In genomic region chr14:102155150-102155549, GRCh38 we compare ENCODE assay signal across 13 cellular contexts. TPM values are rescaled to one million over a fixed set of nuclear protein-coding genes. Genes with fewer than 3 reads are reported as not detected.
DNase-seq lines count a peak whose midpoint lies in the region; TF ChIP-seq lines count a peak whose summit lies in the region.
"Had no signal": no experiment of that assay in that cellular context is flagged by ENCODE, and none has a peak within 500 bp of the region (broad histone marks: within the 10 kb centered on the region; RNA-seq: fewer than 3 reads in every experiment).

No MANE protein-coding gene starts in this region.

- peaks cover 8% of the 10 kb centered on the region for H3K4me1 ChIP-seq in CD8-positive, alpha-beta memory T cell (ENCODE audit: insufficient read depth, low read length)

- H3K36me3 ChIP-seq in CD8-positive, alpha-beta memory T cell (ENCODE audit: insufficient read depth, low read length): peaks cover 7% of the 10 kb centered on the region

- H3K4me3 ChIP-seq in CD8-positive, alpha-beta memory T cell (ENCODE audit: low read length): no peak overlapping the region

- H3K36me3 Mint-ChIP-seq in chondrocyte (ENCODE audit: low read depth) (peaks cover 4% of the 10 kb centered on the region), mesothelial cell of epicardium (peaks cover 11% of the 10 kb centered on the region), MCF 10A (ENCODE audit: insufficient read depth, unreplicated experiment) (peaks cover 6% of the 10 kb centered on the region)
- H3K36me3 Mint-ChIP-seq in CD8-positive, alpha-beta memory T cell: peaks cover 0 to 59% (median 0%) of the 10 kb centered on the region in 3 donors

- H3K9me3 ChIP-seq in CD8-positive, alpha-beta memory T cell (ENCODE audit: low read length): no peaks in the 10 kb centered on the region

- H3K9me3 Mint-ChIP-seq in chondrocyte (ENCODE audit: low read depth) (no peaks in the 10 kb centered on the region), mesothelial cell of epicardium (no peaks in the 10 kb centered on the region), MCF 10A (ENCODE audit: unreplicated experiment) (no peaks in the 10 kb centered on the region)
- H3K9me3 Mint-ChIP-seq in CD8-positive, alpha-beta memory T cell: no peaks in the 10 kb centered on the region
- H3K9me3 Mint-ChIP-seq: activated B cell treated with CpG ODN at 0.5 μM for 24 hours; activated T-cell treated with anti-CD3 and anti-CD28 coated beads, Interleukin-2, amount 50 U/mL, for 72 hours had no signal

- H3K27ac Mint-ChIP-seq in chondrocyte (ENCODE audit: unreplicated experiment) (peak overlapping the region; percentile 82), mesothelial cell of epicardium (peak overlapping the region; percentile 43), MCF 10A (ENCODE audit: low read depth, unreplicated experiment) (no peak overlapping the region)
- H3K27ac Mint-ChIP-seq in CD8-positive, alpha-beta memory T cell: peak overlapping the region in 3 of 8 donors; percentile 12 to 84 (median 80)
- H3K27ac Mint-ChIP-seq: activated B cell treated with CpG ODN at 0.5 μM for 24 hours; CD4-positive, CD25-positive, alpha-beta regulatory T cell had no signal

- POLR2A ChIA-PET in MCF 10A (lab: Yijun Ruan, JAX): interaction anchor here (0.6 kb wide), 1 partner anchor 86 kb away, joined by 3 read pairs; no protein-coding TSS in a partner anchor
- POLR2A ChIA-PET in CD8-positive, alpha-beta memory T cell (lab: Charles Lee): no interaction called here

- H3K4me1 Mint-ChIP-seq in chondrocyte (ENCODE audit: low read depth) (peaks cover 22% of the 10 kb centered on the region), mesothelial cell of epicardium (peaks cover 9% of the 10 kb centered on the region), MCF 10A (ENCODE audit: insufficient read depth, unreplicated experiment) (peaks cover 17% of the 10 kb centered on the region)
- H3K4me1 Mint-ChIP-seq in CD8-positive, alpha-beta memory T cell: peaks cover 36 to 88% (median 56%) of the 10 kb centered on the region in 3 donors

- H3K4me3 Mint-ChIP-seq in chondrocyte (ENCODE audit: unreplicated experiment): no peak overlapping the region
- no peak overlapping the region for H3K4me3 Mint-ChIP-seq in mesothelial cell of epicardium
- no peak overlapping the region for H3K4me3 Mint-ChIP-seq in MCF 10A (ENCODE audit: unreplicated experiment)
- no peak overlapping the region for H3K4me3 Mint-ChIP-seq in CD8-positive, alpha-beta memory T cell
- H3K4me3 Mint-ChIP-seq: activated B cell treated with CpG ODN at 0.5 μM for 24 hours; activated T-cell treated with anti-CD3 and anti-CD28 coated beads, Interleukin-2, amount 50 U/mL, for 72 hours; CD4-positive, CD25-positive, alpha-beta regulatory T cell had no signal

- no peaks in the 10 kb centered on the region for H3K27me3 Mint-ChIP-seq in chondrocyte (ENCODE audit: low read depth)
- H3K27me3 Mint-ChIP-seq in mesothelial cell of epicardium (ENCODE audit: low read depth): no peaks in the 10 kb centered on the region
- H3K27me3 Mint-ChIP-seq in MCF 10A (ENCODE audit: insufficient read depth, unreplicated experiment): no peaks in the 10 kb centered on the region
- no peaks in the 10 kb centered on the region for H3K27me3 Mint-ChIP-seq in CD8-positive, alpha-beta memory T cell
- H3K27me3 Mint-ChIP-seq: activated B cell treated with CpG ODN at 0.5 μM for 24 hours; CD4-positive, CD25-positive, alpha-beta regulatory T cell had no signal

- H3K27me3 ChIP-seq in CD8-positive, alpha-beta memory T cell (ENCODE audit: insufficient read depth, low read length, poor library complexity, severe bottlenecking): no peaks in the 10 kb centered on the region

- TF ChIP-seq CTCF in chondrocyte (IDR thresholded peaks at IDR 0.05): no peak
- no peak for TF ChIP-seq CTCF in mesothelial cell of epicardium (IDR thresholded peaks at IDR 0.05; ENCODE audit: unreplicated experiment)
- TF ChIP-seq CTCF in MCF 10A (IDR thresholded peaks at IDR 0.05; ENCODE audit: unreplicated experiment): no peak

- intact Hi-C loops in MCF 10A (cut with micrococcal nuclease) (no loop called here), posterior cingulate gyrus (cut with DNase I) (no loop called here)

- no TSS peak for BruUV-seq in MCF 10A (replicated peaks; lab: Mats Ljungman, UMichigan)

- CTCF ChIA-PET in MCF 10A (lab: Yijun Ruan, JAX): no interaction called here
- CTCF ChIA-PET in CD8-positive, alpha-beta memory T cell (lab: Charles Lee): no interaction called here

- H3K27ac ChIP-seq in CD8-positive, alpha-beta memory T cell (ENCODE audit: low read depth, low read length): no peak overlapping the region

- DNase-seq in D341Med (ENCODE audit: low spot score): peak; percentile 24
- peak; percentile 47 for DNase-seq in LHCN-M2 (ENCODE audit: low read depth)
- DNase-seq in chondrocyte (ENCODE audit: low spot score): no peak
- DNase-seq in mesothelial cell of epicardium (ENCODE audit: low spot score in 2 of 2, unreplicated experiment in 2 of 2): no peak
- no peak for DNase-seq in MCF 10A (ENCODE audit: unreplicated experiment)
- no peak for DNase-seq in NOMO-1 treated with DMSO at 0.1 percent for 48 hours (lab: John Stamatoyannopoulos, UW; ENCODE audit: unreplicated experiment)
- DNase-seq in posterior cingulate gyrus: no peak
- no peak for DNase-seq in CD8-positive, alpha-beta memory T cell
- DNase-seq: activated B cell treated with CpG ODN at 0.5 μM for 24 hours; activated T-cell treated with anti-CD3 and anti-CD28 coated beads, Interleukin-2, amount 50 U/mL, for 72 hours; CD4-positive, CD25-positive, alpha-beta regulatory T cell; MV-4-11; NCI-H446 treated with DMSO at 0.1 percent for 48 hours had no signal

RNA-seq across cellular contexts. Expression of gene WDR20, which starts 15.5 kb away (rescaled TPM):
- total RNA-seq in LHCN-M2 (2014; rRNA removed) (18.3 and 21.1 TPM in 2 replicates), chondrocyte (20.8 to 28.8 TPM (median 23.0 TPM) in 3 replicates), mesothelial cell of epicardium (39.2 to 41.5 TPM (median 39.5 TPM) in 3 replicates), MCF 10A (2022) (23.8 and 24.8 TPM in 2 replicates)
- polyA plus RNA-seq in LHCN-M2 (2012): 13.7 TPM
- 10 to 100 TPM; 32.8 to 35.2 TPM for total RNA-seq in CD8-positive, alpha-beta memory T cell
- 16.8 TPM for polyA plus RNA-seq in CD8-positive, alpha-beta memory T cell

Comparison
In these comparisons a context has a peak if more than half of its experiments do, and no peak if none do; other contexts are left out.
1. DNase-seq: peak in D341Med (single experiment) and LHCN-M2 (single experiment); none in chondrocyte (single experiment), mesothelial cell of epicardium (0 of 2), MCF 10A (single experiment), NOMO-1 treated with DMSO at 0.1 percent for 48 hours (single experiment), posterior cingulate gyrus (0 of 10) and CD8-positive, alpha-beta memory T cell (0 of 5).